In the genomic region with DNA sequence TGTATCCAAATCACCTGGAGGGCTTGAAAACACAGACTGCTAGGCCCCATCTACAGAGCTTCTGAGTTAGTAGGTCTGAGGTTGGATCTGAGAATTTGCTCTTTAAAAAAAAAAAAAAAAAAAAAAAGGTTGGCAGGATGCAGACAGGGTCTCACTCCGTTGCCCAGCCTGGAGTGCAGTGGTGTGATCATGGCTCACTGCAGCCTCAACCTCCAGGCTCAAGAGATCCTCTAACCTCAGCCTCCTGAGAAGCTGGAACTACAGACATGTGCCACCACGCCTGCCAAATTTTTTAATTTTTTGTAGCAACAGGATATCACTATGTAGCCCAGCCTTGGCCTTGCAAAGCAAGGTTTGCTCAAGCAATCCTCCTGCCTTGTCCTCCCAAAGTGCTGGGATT, we compare ENCODE assay signal across 16 cellular contexts. TPM values are rescaled to one million over a fixed set of nuclear protein-coding genes. Genes with fewer than 3 reads are reported as not detected.
DNase-seq lines count a peak whose midpoint lies in the region; ATAC-seq, FAIRE-seq and TF ChIP-seq lines count a peak whose summit lies in the region.
"Had no signal": no experiment of that assay in that cellular context is flagged by ENCODE, and none has a peak within 500 bp of the region (broad histone marks: within the 10 kb centered on the region; RNA-seq: fewer than 3 reads in every experiment).

No MANE protein-coding gene starts in this region.

- H3K27ac ChIP-seq in DND-41 (ENCODE audit: low read length) (no peak overlapping the region), OCI-LY3 (ENCODE audit: low read length) (peak overlapping the region; percentile 53), K562 (ENCODE audit: extremely low read depth, low read depth, low read length) (no peak overlapping the region), tibial nerve (no peak overlapping the region)
- H3K27ac ChIP-seq: C4-2B had no signal

- in situ Hi-C loops in K562 (cut with MboI): no loop called here

- CTCF ChIA-PET in K562 (lab: Yijun Ruan, JAX; ENCODE audit: low intra/inter-chr PET ratio): interaction anchor here (0.6 kb wide), 1 partner anchor 995 kb away, joined by 3 read pairs; no protein-coding TSS in a partner anchor

- H3K4me3 ChIP-seq in DND-41 (ENCODE audit: low read depth in 1 of 2, low read length in 2 of 2) (no peak overlapping the region), OCI-LY3 (ENCODE audit: low read length) (no peak overlapping the region), K562 (no peak overlapping the region), tibial nerve (no peak overlapping the region)
- H3K4me3 ChIP-seq: GM23338 had no signal

- TF ChIP-seq CTCF in DND-41 (IDR thresholded peaks at IDR 0.05; ENCODE audit: borderline replicate concordance, extremely low read depth, low read length, poor library complexity, severe bottlenecking): no peak
- TF ChIP-seq CTCF in OCI-LY3 (IDR thresholded peaks at IDR 0.05; ENCODE audit: low read depth, low read length): no peak
- no peak for TF ChIP-seq CTCF in K562 (IDR thresholded peaks at IDR 0.05 in 2 of 3, conservative IDR thresholded peaks at IDR 0.05 in 1 of 3; ENCODE audit: insufficient read depth in 2 of 3, low read depth in 1 of 3, low read length in 3 of 3)
- TF ChIP-seq CTCF in tibial nerve (IDR thresholded peaks at IDR 0.05): no peak

- TF ChIP-seq RAD21 in K562 (CRISPR knock-in tag; conservative IDR thresholded peaks at IDR 0.05 in 1 of 2, IDR thresholded peaks at IDR 0.05 in 1 of 2): no peak

- H3K9me1 ChIP-seq in K562 (ENCODE audit: control insufficient read depth, insufficient read depth, low read length): no peaks in the 10 kb centered on the region

- no peak for FAIRE-seq in K562 (lab: Jason Lieb, UNC)
- FAIRE-seq: A204.1, D721Med had no signal

- H3K4me2 ChIP-seq in DND-41 (ENCODE audit: insufficient read depth, low read length) (no peak overlapping the region), OCI-LY3 (ENCODE audit: low read length) (no peak overlapping the region), K562 (ENCODE audit: insufficient read depth, low read length) (no peak overlapping the region)
- H3K4me2 ChIP-seq: GM23338 had no signal

- H3K27me3 ChIP-seq in DND-41 (ENCODE audit: insufficient read depth, low read length, poor library complexity) (no peaks in the 10 kb centered on the region), OCI-LY3 (ENCODE audit: low read depth, low read length) (no peaks in the 10 kb centered on the region), K562 (ENCODE audit: control insufficient read depth in 2 of 2, insufficient read depth in 2 of 2, low read length in 2 of 2) (no peaks in the 10 kb centered on the region), tibial nerve (no peaks in the 10 kb centered on the region)
- H3K27me3 ChIP-seq: BE2C had no signal

- ATAC-seq in DND-41 (ENCODE audit: insufficient read depth, low read depth) (peak; percentile 29; the same call in 1 of the 3 replicates), K562 (no peak), GM21515 (IDR thresholded peaks at IDR 0.05; ENCODE audit: unreplicated experiment) (no peak), GM19397 (IDR thresholded peaks at IDR 0.05; ENCODE audit: unreplicated experiment) (no peak)
- ATAC-seq: CD8-positive, alpha-beta T cell; GM23338 had no signal

- H4K20me1 ChIP-seq in DND-41 (ENCODE audit: insufficient read depth, low read length) (peaks cover 84% of the 10 kb centered on the region), OCI-LY3 (ENCODE audit: insufficient read depth, low read length) (peaks cover 90% of the 10 kb centered on the region), K562 (replicated peaks; ENCODE audit: control insufficient read depth, insufficient read depth, low read length) (peaks cover 9% of the 10 kb centered on the region)

- intact Hi-C loops in K562 (cut with micrococcal nuclease): no loop called here

- no TSS peak for BruUV-seq in K562 (replicated peaks; lab: Mats Ljungman, UMichigan)

- H3K9me3 ChIP-seq in DND-41 (ENCODE audit: insufficient read depth, low read length, severe bottlenecking) (no peaks in the 10 kb centered on the region), OCI-LY3 (ENCODE audit: insufficient read depth, low read length) (no peaks in the 10 kb centered on the region), K562 (replicated peaks; ENCODE audit: control insufficient read depth, insufficient read depth, low read depth, low read length) (no peaks in the 10 kb centered on the region), tibial nerve (no peaks in the 10 kb centered on the region)
- H3K9me3 ChIP-seq: BE2C had no signal

- H2AFZ ChIP-seq in DND-41 (ENCODE audit: low read depth, low read length) (no peak overlapping the region), OCI-LY3 (ENCODE audit: low read depth, low read length) (no peak overlapping the region), K562 (ENCODE audit: low read depth, low read length) (no peak overlapping the region)
- H2AFZ ChIP-seq: GM23338 had no signal

- POLR2A ChIA-PET in K562 (lab: Yijun Ruan, JAX): interaction anchor here (0.6 to 2.7 kb wide), 5 partner anchors 7 to 89 kb away, joined by 3 to 9 read pairs (median 5); a partner anchor contains a TSS

- TF ChIP-seq EP300 in K562 (IDR thresholded peaks at IDR 0.05; ENCODE audit: low read length) (no peak), tibial nerve (IDR thresholded peaks at IDR 0.05) (no peak)

- peaks cover 58% of the 10 kb centered on the region for H3K36me3 ChIP-seq in DND-41 (ENCODE audit: insufficient read depth, low read length)
- H3K36me3 ChIP-seq in OCI-LY3 (replicated peaks; ENCODE audit: low read depth, low read length): peaks cover 23% of the 10 kb centered on the region
- peaks cover 77% of the 10 kb centered on the region for H3K36me3 ChIP-seq in K562 (ENCODE audit: control insufficient read depth, insufficient read depth, low read length)
- peaks cover 0 to 2% (median 0%) of the 10 kb centered on the region in 3 donors for H3K36me3 ChIP-seq in tibial nerve

- no peak overlapping the region for H3K9ac ChIP-seq in DND-41 (ENCODE audit: low read depth, low read length)
- H3K9ac ChIP-seq in OCI-LY3 (ENCODE audit: low read length): no peak overlapping the region
- no peak overlapping the region for H3K9ac ChIP-seq in K562 (ENCODE audit: insufficient read depth in 1 of 2, low read depth in 2 of 2, low read length in 2 of 2)

- no peak for DNase-seq in DND-41
- no peak for DNase-seq in K562 (ENCODE audit: extremely low read depth in 1 of 4, low spot score in 3 of 4)
- no peak for DNase-seq in tibial nerve (ENCODE audit: low spot score in 2 of 2)
- DNase-seq in cortex of kidney (lab: John Stamatoyannopoulos, UW): no peak
- DNase-seq: BE2C; CD8-positive, alpha-beta T cell; COR-L47; DMS153; H9 had no signal

- H3K4me1 ChIP-seq in DND-41 (ENCODE audit: insufficient read depth, low read length): peaks cover 15% of the 10 kb centered on the region
- peaks cover 39% of the 10 kb centered on the region for H3K4me1 ChIP-seq in OCI-LY3 (ENCODE audit: low read length)
- peaks cover 0 to 7% of the 10 kb centered on the region in 2 experiments; a peak in 2 of 5 replicates for H3K4me1 ChIP-seq in K562 (replicated peaks in 1 of 2; ENCODE audit: control insufficient read depth in 2 of 2, insufficient read depth in 2 of 2, low read length in 2 of 2)
- H3K4me1 ChIP-seq in tibial nerve: peaks cover 0 to 61% (median 18%) of the 10 kb centered on the region in 4 donors
- H3K4me1 ChIP-seq: BE2C had no signal

- H3K79me2 ChIP-seq in DND-41 (ENCODE audit: insufficient read depth, low read length): peaks cover 99% of the 10 kb centered on the region
- peaks cover 100% of the 10 kb centered on the region for H3K79me2 ChIP-seq in OCI-LY3 (ENCODE audit: low read length)
- peaks cover 98% of the 10 kb centered on the region for H3K79me2 ChIP-seq in K562 (ENCODE audit: control insufficient read depth, insufficient read depth, low read length)

- WGBS in K562 (ENCODE audit: insufficient coverage, low coverage, missing lambda C conversion rate): 87% methylated on average over 2 of the region's 2 CpGs
- WGBS in tibial nerve, 2 donors: 93 to 98% methylated on average over 2 of the region's 2 CpGs

- TF ChIP-seq POLR2A in K562 (conservative IDR thresholded peaks at IDR 0.05) (no peak; the same call in 1 of the 2 replicates), tibial nerve (IDR thresholded peaks at IDR 0.05) (no peak)

TF ChIP-seq in K562, 482 proteins besides CTCF, POLR2A, EP300 and RAD21:
- TF ChIP-seq RBFOX2 (IDR thresholded peaks at IDR 0.05; ENCODE audit: low read depth, low read length): peak; percentile 31; the same call in 1 of the 2 replicates
- peak; percentile 7 for TF ChIP-seq RBM25 (IDR thresholded peaks at IDR 0.05; ENCODE audit: low read depth, low read length, severe bottlenecking)
- no peak for TF ChIP-seq PHF8 (IDR thresholded peaks at IDR 0.05; ENCODE audit: borderline replicate concordance, low read length)
- peak; percentile 48 for TF ChIP-seq ZNF121 (CRISPR knock-in tag; conservative IDR thresholded peaks at IDR 0.05)

RNA-seq across cellular contexts. Expression of a gene that starts 8.0 kb away (rescaled TPM):
- total RNA-seq in K562 (2011; cell fraction: chromatin; rRNA removed; ENCODE audit: low replicate concordance): 49.2 and 105 TPM in 2 replicates
- total RNA-seq in K562 (2011; cell fraction: nucleolus; rRNA removed): 46.6 and 50.5 TPM in 2 replicates
- 63.9 and 78.0 TPM in 2 replicates for total RNA-seq in K562 (2011; cell fraction: nucleoplasm; rRNA removed)
- total RNA-seq in K562 (2014; rRNA removed): 285 and 296 TPM in 2 replicates
- total RNA-seq in K562 (2014; rRNA removed; fragmentation: Illumina TruSeq; extraction: Trizol): 350 and 391 TPM in 2 replicates
- total RNA-seq in K562 (2015; rRNA removed; fragmentation: Illumina TruSeq; extraction: Trizol): 378 and 397 TPM in 2 replicates
- 266 and 273 TPM in 2 replicates for total RNA-seq in K562 (2021)
- polyA plus RNA-seq in K562 (2011; rRNA removed): 208 and 287 TPM in 2 replicates
- polyA plus RNA-seq in K562 (2011; cell fraction: cytosol; rRNA removed): 151 and 178 TPM in 2 replicates
- polyA plus RNA-seq in K562 (2011; cell fraction: nucleus; rRNA removed): 45.0 and 75.6 TPM in 2 replicates
- 220 and 245 TPM in 2 replicates for polyA plus RNA-seq in K562 (2012)
- polyA plus RNA-seq in K562 (2014; fragmentation: Illumina TruSeq; extraction: Trizol): 308 and 352 TPM in 2 replicates
- 100 to 1,000 TPM; 262 to 424 TPM for polyA plus RNA-seq in K562 (2014; fragmentation: Nextera tagmentation; extraction: Ambion mirVana)
- polyA plus RNA-seq in K562 (2014; rRNA removed): 259 and 274 TPM in 2 replicates
- polyA minus RNA-seq in K562 (2011; rRNA and poly(A)+ RNA removed): 387 and 410 TPM in 2 replicates
- polyA minus RNA-seq in K562 (2011; cell fraction: cytosol; rRNA and poly(A)+ RNA removed): 225 and 294 TPM in 2 replicates
- polyA minus RNA-seq in K562 (2011; cell fraction: nucleus; rRNA and poly(A)+ RNA removed): 52.6 and 71.9 TPM in 2 replicates
- total RNA-seq in tibial nerve: 100 to 1,000 TPM; 175 to 225 (median 199) TPM
